ENCODE assay signal across 8 cellular contexts in the genomic region with DNA sequence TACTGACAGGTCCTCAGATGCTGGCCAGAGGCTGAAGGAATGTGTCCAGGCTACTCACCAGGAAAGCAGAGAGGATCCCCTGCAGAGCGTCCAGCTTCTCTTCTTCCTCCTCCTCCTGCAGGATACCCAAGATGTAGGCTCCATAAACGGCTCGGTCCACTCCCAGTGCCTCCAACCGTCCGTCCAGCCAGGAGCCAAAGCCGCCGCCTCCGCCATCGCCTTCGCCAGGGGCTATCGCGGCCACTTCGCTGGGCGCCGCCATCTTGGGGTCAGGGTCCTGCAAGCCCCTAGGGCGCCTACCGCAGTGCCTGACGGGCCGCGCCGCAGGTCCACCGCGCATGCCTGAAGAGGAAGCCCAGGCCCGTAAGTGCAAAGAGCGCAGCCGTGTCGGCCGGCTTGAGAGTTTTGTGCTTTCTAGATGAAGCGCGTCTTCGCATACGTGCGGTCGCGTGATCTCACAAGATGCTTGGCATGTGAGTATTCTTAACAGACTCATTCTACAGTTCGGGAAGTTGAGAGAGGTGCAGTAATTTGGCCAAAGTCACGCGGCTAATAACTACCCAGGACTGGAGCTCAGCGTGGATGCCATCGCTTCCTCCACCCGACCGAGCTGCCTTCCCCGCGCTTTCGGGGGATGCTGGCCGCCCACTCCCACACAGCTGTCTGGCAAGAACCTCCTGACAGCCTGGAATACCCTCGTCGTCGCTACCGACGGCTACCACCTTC. TPM values are rescaled to one million over a fixed set of nuclear protein-coding genes. Genes with fewer than 3 reads are reported as not detected.
A peak's percentile ranks its signal among the peaks of the same experiment; 100 is the strongest.
DNase-seq lines count a peak whose midpoint lies in the region; ATAC-seq and TF ChIP-seq lines count a peak whose summit lies in the region.

Gene CCDC43, minus strand, starts transcription at position 285 of the 726 bp plus-strand sequence. Its CDS starts 23 bp downstream, at position 262.

- TF ChIP-seq POLR2A in uterus (IDR thresholded peaks at IDR 0.05): peak; percentile 20 to 38

- H3K4me3 ChIP-seq in GM12865 (ENCODE audit: low read depth, low read length) (peak within 1 kb of the TSS; percentile 88), right cardiac atrium (ENCODE audit: low read length) (peak within 1 kb of the TSS; percentile 68), uterus (peak within 1 kb of the TSS; percentile 75 to 78)

- intact Hi-C loops in T-helper 2 cell treated with Interferon-gamma antibody and Interleukin-4, amounts not matched to agents 100 ng/mL and 5 ng/mL, for 36 hours (cut with micrococcal nuclease): loop anchor here (1.0 kb wide), 1 partner anchor 19 kb away; the partner anchor contains the start of gene DBF4B
- intact Hi-C loops in right cardiac atrium (cut with DNase I): no loop called here
- intact Hi-C loops in uterus (cut with DNase I; ENCODE audit: low total_unique reads): no loop called here

- H3K36me3 ChIP-seq in uterus: no peaks in the 10 kb centered on the region

- WGBS in right cardiac atrium: under 1% methylated on average over 51 of the region's 51 CpGs

- H3K27me3 ChIP-seq in right cardiac atrium (ENCODE audit: control insufficient read depth, insufficient read depth): no peaks in the 10 kb centered on the region
- H3K27me3 ChIP-seq in uterus: no peaks in the 10 kb centered on the region

- TF ChIP-seq CTCF in GM12865 (IDR thresholded peaks at IDR 0.05; ENCODE audit: insufficient read depth, low read depth, low read length, missing control alignments) (no peak), uterus (IDR thresholded peaks at IDR 0.05) (peak in 1 of 4 experiments; percentile 18)

- ATAC-seq in HG02870 (IDR thresholded peaks at IDR 0.05; ENCODE audit: unreplicated experiment) (peak; percentile 67), right cardiac atrium (peak; percentile 99)

- DNase-seq in GM12865 (ENCODE audit: low read depth) (peak; percentile 96), NCI-H1930 (lab: John Stamatoyannopoulos, UW) (peak; percentile 74 to 87), anterior cingulate cortex (lab: John Stamatoyannopoulos, UW) (peak; percentile 42 to 92 (median 82)), right cardiac atrium (peak; percentile 90 to 96 (median 96)), putamen (ENCODE audit: low spot score) (peak; percentile 90), uterus (peak; percentile 83 to 90)

- H3K4me1 ChIP-seq in right cardiac atrium (ENCODE audit: control insufficient read depth, insufficient read depth, low read length) (no peaks in the 10 kb centered on the region), uterus (no peaks in the 10 kb centered on the region)

- H3K9me3 ChIP-seq in right cardiac atrium (ENCODE audit: control insufficient read depth, low read length) (no peaks in the 10 kb centered on the region), uterus (no peaks in the 10 kb centered on the region)

- H3K27ac ChIP-seq in right cardiac atrium (ENCODE audit: low read length) (peak within 1 kb of the TSS; percentile 83), uterus (peak within 1 kb of the TSS; percentile 88 to 89)

RNA-seq across cellular contexts. Expression of gene CCDC43, which starts in this region (rescaled TPM):
- 28.2 and 29.4 TPM in 2 replicates for total RNA-seq in T-helper 2 cell treated with Interferon-gamma antibody and Interleukin-4, amounts not matched to agents 100 ng/mL and 5 ng/mL, for 36 hours
- 10 to 100 TPM; 23.4 to 25.9 (median 24.1) TPM for total RNA-seq in right cardiac atrium
- 19.0 TPM for polyA plus RNA-seq in right cardiac atrium
- 10 to 100 TPM in 3 of 4 donors, 1 to 10 TPM in 1; 5.3 to 30.7 (median 13.8) TPM for total RNA-seq in uterus

Comparison
In these comparisons a context has a peak if more than half of its experiments do, and no peak if none do; other contexts are left out.
1. Peak in every context shown above with its lines: DNase-seq, ATAC-seq, H3K4me3 ChIP-seq and H3K27ac ChIP-seq.